26 cellular contexts compared by ENCODE assay signal in genomic region chr7:121360564-121360963, GRCh38. TPM values are rescaled to one million over a fixed set of nuclear protein-coding genes. Genes with fewer than 3 reads are reported as not detected.
"Had no signal": no experiment of that assay in that cellular context is flagged by ENCODE, and none has a peak within 500 bp of the region (broad histone marks: within the 10 kb centered on the region; RNA-seq: fewer than 3 reads in every experiment).

No MANE protein-coding gene starts in this region.

- H3K27ac ChIP-seq: body of pancreas, cardiac muscle cell, foreskin keratinocyte, lower lobe of right lung, pancreas, upper lobe of right lung had no signal

- H3K9me3 Mint-ChIP-seq: activated naive CD8-positive, alpha-beta T cell treated with anti-CD3 and anti-CD28 coated beads, Interleukin-2, amount 50 U/mL, for 24 hours; activated T-cell treated with anti-CD3 and anti-CD28 coated beads, Interleukin-2, amount 50 U/mL, for 4 hours; nephron progenitor cell had no signal

- H3K9me3 ChIP-seq: body of pancreas, lower lobe of right lung, pancreas, upper lobe of right lung had no signal

- H3K4me1 ChIP-seq: foreskin keratinocyte, lower lobe of right lung, pancreas, upper lobe of right lung had no signal

- H3K27ac Mint-ChIP-seq: activated naive CD8-positive, alpha-beta T cell treated with anti-CD3 and anti-CD28 coated beads, Interleukin-2, amount 50 U/mL, for 24 hours; nephron progenitor cell had no signal

- H3K27me3 Mint-ChIP-seq: activated naive CD8-positive, alpha-beta T cell treated with anti-CD3 and anti-CD28 coated beads, Interleukin-2, amount 50 U/mL, for 24 hours had no signal

- ATAC-seq: activated naive CD8-positive, alpha-beta T cell treated with anti-CD3 and anti-CD28 coated beads, Interleukin-2, amount 50 U/mL, for 24 hours; activated T-cell treated with anti-CD3 and anti-CD28 coated beads, Interleukin-2, amount 50 U/mL, for 4 hours; body of pancreas; foreskin keratinocyte; left lobe of liver; lower lobe of right lung; pancreas; right cardiac atrium; stimulated activated naive CD8-positive, alpha-beta T cell treated with anti-CD3 and anti-CD28 coated beads, Interleukin-15, Interleukin-2, amounts not matched to agents 100 U/mL and 50 U/mL, for 24 hours; upper lobe of right lung had no signal

- H3K4me3 Mint-ChIP-seq: activated naive CD8-positive, alpha-beta T cell treated with anti-CD3 and anti-CD28 coated beads, Interleukin-2, amount 50 U/mL, for 24 hours; activated T-cell treated with anti-CD3 and anti-CD28 coated beads, Interleukin-2, amount 50 U/mL, for 4 hours; nephron progenitor cell had no signal

- H3K27me3 ChIP-seq: body of pancreas, cardiac muscle cell, foreskin keratinocyte, pancreas, upper lobe of right lung had no signal

- H3K4me3 ChIP-seq: body of pancreas, cardiac muscle cell, lower lobe of right lung, pancreas, upper lobe of right lung had no signal

- DNase-seq: activated CD4-positive, alpha-beta T cell treated with anti-CD3 and anti-CD28 coated beads for 4 hours; activated CD4-positive, CD25-positive, alpha-beta regulatory T cell; activated CD8-positive, alpha-beta memory T cell treated with anti-CD3 and anti-CD28 coated beads, Interleukin-2, amount 50 U/mL, for 48 hours; activated effector memory CD4-positive, alpha-beta T cell treated with Interleukin-2 at 50 U/mL for 16 hours; activated naive CD4-positive, alpha-beta T cell treated with anti-CD3 and anti-CD28 coated beads, Interleukin-2, amount 50 U/mL, for 16 hours; activated naive CD8-positive, alpha-beta T cell treated with anti-CD3 and anti-CD28 coated beads, Interleukin-2, amount 50 U/mL, for 24 hours; activated T-cell treated with anti-CD3 and anti-CD28 coated beads, Interleukin-2, amount 50 U/mL, for 4 hours; body of pancreas; dermis blood vessel endothelial cell; effector CD8-positive, alpha-beta T cell; foreskin keratinocyte; lower lobe of right lung; midbrain; nephron progenitor cell; pancreas; right cardiac atrium; stimulated activated CD4-positive, alpha-beta T cell treated with anti-CD3 and anti-CD28 coated beads, Interleukin-4, amount 100 ng/mL, for 24 hours; stimulated activated naive CD8-positive, alpha-beta T cell treated with anti-CD3 and anti-CD28 coated beads, Interleukin-15, Interleukin-2, amounts not matched to agents 100 U/mL and 50 U/mL, for 24 hours; upper lobe of right lung had no signal

- H3K4me1 Mint-ChIP-seq: nephron progenitor cell had no signal

RNA-seq across cellular contexts. Expression of gene WNT16, which starts 31.8 kb away (rescaled TPM):
- total RNA-seq: body of pancreas; cardiac muscle cell; dermis blood vessel endothelial cell; foreskin keratinocyte; glomerular endothelial cell; kidney epithelial cell; left lobe of liver; lower lobe of right lung; pulmonary artery endothelial cell; right cardiac atrium; subcutaneous adipose tissue; T-helper 1 cell treated with Interleukin-12 subunit alpha and Interleukin-12 subunit beta and Interleukin-4 antibody, amounts not matched to agents 30 ng/mL and 1 ng/mL, for 36 hours; upper lobe of right lung had no signal
- polyA plus RNA-seq: cardiac muscle cell, foreskin keratinocyte, right cardiac atrium had no signal
